1 cellular context compared by ENCODE assay signal in the genomic region with DNA sequence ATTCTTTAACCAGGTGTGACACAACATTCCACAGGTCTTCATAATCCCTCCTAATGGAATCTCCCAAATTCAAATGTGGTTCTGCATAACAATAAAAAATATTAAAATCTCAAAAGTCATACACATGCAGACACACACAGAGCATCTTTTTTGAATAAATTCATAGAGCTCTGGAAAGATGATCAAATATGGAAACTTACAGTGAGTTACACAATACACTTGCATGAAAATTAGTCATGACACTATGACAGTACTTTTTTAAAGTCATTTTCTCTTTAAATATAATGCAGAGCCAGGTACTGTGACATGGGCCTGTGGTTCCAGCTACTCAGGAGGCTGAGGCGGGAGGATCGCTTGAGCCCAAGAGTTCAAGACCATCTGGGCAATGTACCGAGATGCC.
TF ChIP-seq lines count a peak whose summit lies in the region.

No MANE protein-coding gene starts in this region.

TF ChIP-seq in HCT116, 20 proteins besides CTCF, POLR2A, EP300 and RAD21:
- TF ChIP-seq POLR2AphosphoS5 (IDR thresholded peaks at IDR 0.05; ENCODE audit: low read depth, low read length) (no peak), ZFX (IDR thresholded peaks at IDR 0.05) (no peak), EZH2phosphoT487 (IDR thresholded peaks at IDR 0.05; ENCODE audit: borderline replicate concordance) (no peak), EGR1 (IDR thresholded peaks at IDR 0.05; ENCODE audit: low read depth) (no peak), SP1 (IDR thresholded peaks at IDR 0.05; ENCODE audit: low read depth) (no peak), SIN3A (IDR thresholded peaks at IDR 0.05; ENCODE audit: low read depth) (no peak), TCF7L2 (IDR thresholded peaks at IDR 0.05; ENCODE audit: borderline replicate concordance, extremely low read depth, insufficient read depth, insufficient read length) (no peak), JUND (IDR thresholded peaks at IDR 0.05) (no peak), ZNF274 (IDR thresholded peaks at IDR 0.05; ENCODE audit: low read depth, low read length) (no peak), SRF (IDR thresholded peaks at IDR 0.05; ENCODE audit: low read depth) (no peak), EZH2 (IDR thresholded peaks at IDR 0.05) (no peak), FOSL1 (IDR thresholded peaks at IDR 0.05; ENCODE audit: low read depth) (no peak)
- TF ChIP-seq, protein P1, sequence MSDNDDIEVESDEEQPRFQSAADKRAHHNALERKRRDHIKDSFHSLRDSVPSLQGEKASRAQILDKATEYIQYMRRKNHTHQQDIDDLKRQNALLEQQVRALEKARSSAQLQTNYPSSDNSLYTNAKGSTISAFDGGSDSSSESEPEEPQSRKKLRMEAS (IDR thresholded peaks at IDR 0.05): no peak
